ENCODE assay signal across 9 cellular contexts in the genomic region with DNA sequence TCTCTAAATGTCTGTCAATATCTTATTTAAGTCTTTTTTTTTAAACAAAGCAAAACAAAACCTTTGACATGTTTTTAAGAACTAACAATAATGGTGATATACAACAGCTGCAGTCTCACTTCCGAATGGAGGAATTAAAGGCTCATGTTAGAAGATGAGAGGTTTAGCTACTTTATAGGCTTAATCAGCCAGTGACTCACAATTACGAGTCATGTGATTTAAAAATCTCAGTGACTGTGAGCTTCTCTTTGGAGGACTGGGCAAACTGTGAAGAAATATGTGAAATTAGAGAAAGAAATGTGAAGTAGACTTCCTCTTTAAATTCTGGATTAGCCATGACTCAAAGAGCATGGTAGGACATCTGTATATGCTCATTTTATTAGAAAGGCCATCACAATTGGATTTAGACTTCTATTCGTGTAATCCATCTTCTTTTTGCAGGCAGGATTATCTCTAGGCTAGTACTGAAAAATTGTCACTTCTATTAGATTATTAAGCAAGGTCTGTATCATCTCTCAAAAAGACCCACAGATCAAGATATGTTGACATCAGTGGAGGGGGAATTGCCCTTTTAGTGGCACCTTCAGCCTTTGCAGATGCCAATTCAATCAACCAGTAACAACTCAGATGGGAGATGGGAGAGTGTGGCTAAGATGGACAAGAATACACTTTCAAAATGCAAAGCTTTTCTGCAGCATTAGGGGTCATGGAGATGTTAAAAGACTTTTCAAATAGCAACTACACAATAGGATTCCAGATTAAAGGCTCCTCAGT. TPM values are rescaled to one million over a fixed set of nuclear protein-coding genes. Genes with fewer than 3 reads are reported as not detected.
DNase-seq lines count a peak whose midpoint lies in the region; ATAC-seq, FAIRE-seq and TF ChIP-seq lines count a peak whose summit lies in the region.
"Had no signal": no experiment of that assay in that cellular context is flagged by ENCODE, and none has a peak within 500 bp of the region (broad histone marks: within the 10 kb centered on the region; RNA-seq: fewer than 3 reads in every experiment).

No MANE protein-coding gene starts in this region.

- H3K36me3 Mint-ChIP-seq in astrocyte (ENCODE audit: low read depth, unreplicated experiment) = no peaks in the 10 kb centered on the region

- H3K27me3 ChIP-seq in astrocyte (ENCODE audit: insufficient read depth, low read length) = no peaks in the 10 kb centered on the region
- H3K27me3 ChIP-seq in lower lobe of right lung (ENCODE audit: low read depth) = no peaks in the 10 kb centered on the region
- H3K27me3 ChIP-seq in Karpas-422 (ENCODE audit: low read length) = no peaks in the 10 kb centered on the region

- H3K9ac ChIP-seq in astrocyte (ENCODE audit: low read length) = no peak overlapping the region
- H3K9ac ChIP-seq in Karpas-422 (ENCODE audit: low read length) = no peak overlapping the region

- H2AFZ ChIP-seq in astrocyte (ENCODE audit: low read depth, low read length) (no peak overlapping the region), Karpas-422 (ENCODE audit: low read length) (no peak overlapping the region)

- H3K9me3 ChIP-seq in KOPT-K1 (ENCODE audit: insufficient read depth, low read length, poor library complexity, severe bottlenecking) = no peaks in the 10 kb centered on the region
- no peaks in the 10 kb centered on the region for H3K9me3 ChIP-seq in astrocyte (ENCODE audit: insufficient read depth, low read depth, low read length)
- H3K9me3 ChIP-seq in lower lobe of right lung = no peaks in the 10 kb centered on the region
- H3K9me3 ChIP-seq in Karpas-422 (ENCODE audit: low read length) = no peaks in the 10 kb centered on the region

- H3K4me1 ChIP-seq in astrocyte (ENCODE audit: insufficient read depth, low read length) (peaks cover 3% of the 10 kb centered on the region), lower lobe of right lung (peaks cover 55% of the 10 kb centered on the region), Karpas-422 (ENCODE audit: low read length) (no peaks in the 10 kb centered on the region)

- no peak for FAIRE-seq in astrocyte (lab: Jason Lieb, UNC)

- intact Hi-C loops in lower lobe of right lung (cut with DNase I) = no loop called here

- H3K27ac ChIP-seq in KOPT-K1 (ENCODE audit: low read depth, low read length, poor library complexity, severe bottlenecking) = peak overlapping the region; percentile 62
- H3K27ac ChIP-seq in astrocyte (ENCODE audit: low read depth, low read length) = no peak overlapping the region
- H3K27ac ChIP-seq in lower lobe of right lung = peak overlapping the region; percentile 25
- no peak overlapping the region for H3K27ac ChIP-seq in Karpas-422 (ENCODE audit: low read length)

- H3K4me2 ChIP-seq in astrocyte (ENCODE audit: low read length) (no peak overlapping the region), Karpas-422 (ENCODE audit: low read depth, low read length, poor library complexity, severe bottlenecking) (no peak overlapping the region)

- H3K79me2 ChIP-seq in astrocyte (ENCODE audit: insufficient read depth, low read length) (no peaks in the 10 kb centered on the region), Karpas-422 (ENCODE audit: low read length) (no peaks in the 10 kb centered on the region)

- H3K9me2 ChIP-seq in Karpas-422 (replicated peaks; ENCODE audit: insufficient read depth, low read length) = no peaks in the 10 kb centered on the region

- no peaks in the 10 kb centered on the region for H4K20me1 ChIP-seq in astrocyte (ENCODE audit: insufficient read depth, low read length)
- no peaks in the 10 kb centered on the region for H4K20me1 ChIP-seq in Karpas-422 (ENCODE audit: insufficient read depth, low read depth, low read length)

- no peak overlapping the region for H3K27ac Mint-ChIP-seq in astrocyte (ENCODE audit: unreplicated experiment)
- H3K27ac Mint-ChIP-seq: nephron progenitor cell had no signal

- no peaks in the 10 kb centered on the region for H3K27me3 Mint-ChIP-seq in astrocyte (ENCODE audit: low read depth, unreplicated experiment)

- ATAC-seq in lower lobe of right lung = peak; percentile 72 to 76
- no peak for ATAC-seq in GM19328 (IDR thresholded peaks at IDR 0.05; ENCODE audit: unreplicated experiment)
- no peak for ATAC-seq in GM18873 (IDR thresholded peaks at IDR 0.05; ENCODE audit: low FRiP score, unreplicated experiment)

- H3K4me3 ChIP-seq in astrocyte (ENCODE audit: insufficient read depth, low read depth, low read length) = no peak overlapping the region
- H3K4me3 ChIP-seq in lower lobe of right lung = no peak overlapping the region
- no peak overlapping the region for H3K4me3 ChIP-seq in Karpas-422 (ENCODE audit: low read length)

- H3K4me1 Mint-ChIP-seq in astrocyte (ENCODE audit: low read depth, unreplicated experiment) = peaks cover 13% of the 10 kb centered on the region
- H3K4me1 Mint-ChIP-seq: nephron progenitor cell had no signal

- H3K4me3 Mint-ChIP-seq in astrocyte (ENCODE audit: unreplicated experiment) = no peak overlapping the region
- H3K4me3 Mint-ChIP-seq: nephron progenitor cell had no signal

- no peaks in the 10 kb centered on the region for H3K36me3 ChIP-seq in KOPT-K1 (ENCODE audit: insufficient read depth, low read length)
- H3K36me3 ChIP-seq in astrocyte (ENCODE audit: insufficient read depth, low read length) = no peaks in the 10 kb centered on the region
- no peaks in the 10 kb centered on the region for H3K36me3 ChIP-seq in lower lobe of right lung
- no peaks in the 10 kb centered on the region for H3K36me3 ChIP-seq in Karpas-422 (ENCODE audit: insufficient read depth, low read length)

- H3K9me3 Mint-ChIP-seq in astrocyte (ENCODE audit: unreplicated experiment) = no peaks in the 10 kb centered on the region
- H3K9me3 Mint-ChIP-seq: nephron progenitor cell had no signal

- peak; percentile 93 for DNase-seq in CD1c-positive myeloid dendritic cell (ENCODE audit: extremely low spot score)
- DNase-seq in astrocyte (ENCODE audit: low read depth) = peak; percentile 3
- DNase-seq in lower lobe of right lung = no peak
- DNase-seq in Karpas-422 = no peak
- no peak for DNase-seq in central memory CD4-positive, alpha-beta T cell
- DNase-seq: nephron progenitor cell had no signal

- TF ChIP-seq CTCF in astrocyte (IDR thresholded peaks at IDR 0.05; ENCODE audit: insufficient read depth, low read depth, low read length) (no peak), lower lobe of right lung (IDR thresholded peaks at IDR 0.05) (no peak)

RNA-seq across cellular contexts. Expression of a gene that starts 28.6 kb away (rescaled TPM):
- 0.09 TPM in 1 of 2 replicates, not detected in the other for total RNA-seq in astrocyte
- total RNA-seq in lower lobe of right lung = 19.4 TPM
- not detected in 2 replicates for total RNA-seq in Karpas-422 (2014; rRNA removed; shearing (Covaris generic); ENCODE audit: low replicate concordance)

RNA-seq across cellular contexts. Expression of a gene that starts 40.0 kb away (rescaled TPM):
- total RNA-seq in astrocyte = 0.57 and 1.0 TPM in 2 replicates
- total RNA-seq in lower lobe of right lung = 0.77 TPM
- not detected in 2 replicates for total RNA-seq in Karpas-422 (2014; rRNA removed; shearing (Covaris generic); ENCODE audit: low replicate concordance)

Comparison
In these comparisons a context has a peak if more than half of its experiments do, and no peak if none do; other contexts are left out.
1. DNase-seq: peak in CD1c-positive myeloid dendritic cell (single experiment) and astrocyte (single experiment); none in lower lobe of right lung (single experiment), Karpas-422 (single experiment) and central memory CD4-positive, alpha-beta T cell (single experiment).
2. H3K27ac ChIP-seq: peak in KOPT-K1 (single experiment) and lower lobe of right lung (single experiment); none in astrocyte (single experiment) and Karpas-422 (single experiment).
3. ATAC-seq: peak in lower lobe of right lung (2 of 2); none in GM19328 (single experiment) and GM18873 (single experiment).
4. RNA of a gene that starts 28.6 kb away (total RNA-seq): 19.4 TPM in lower lobe of right lung (single experiment); 0.09 TPM in astrocyte and not detected in Karpas-422; every median in the first group is over 10 times any median in the second.